Comparison of ENCODE assay signal across 26 cellular contexts in genomic region chr14:24858684-24859083, GRCh38.
"Had no signal": no experiment of that assay in that cellular context is flagged by ENCODE, and none has a peak within 500 bp of the region (broad histone marks: within the 10 kb centered on the region; RNA-seq: fewer than 3 reads in every experiment).

No MANE protein-coding gene starts in this region.

- H3K27ac Mint-ChIP-seq: naive B cell; natural killer cell; nephron progenitor cell; neural progenitor cell; stimulated activated effector memory CD8-positive, alpha-beta T cell treated with anti-CD3 and anti-CD28 coated beads, Interleukin-12 subunit alpha, Interleukin-12 subunit beta, amount 100 ng/mL, for 72 hours; stimulated activated naive CD8-positive, alpha-beta T cell treated with anti-CD3 and anti-CD28 coated beads, Interleukin-15, Interleukin-2, amounts not matched to agents 100 ng/mL and 50 ng/mL, for 24 hours had no signal

- H3K4me3 ChIP-seq: left lung, neural progenitor cell, psoas muscle, skin epidermis, tibial nerve, upper lobe of left lung had no signal

- H3K36me3 ChIP-seq: left lung, neural progenitor cell, neutrophil, tibial nerve had no signal

- H2AFZ ChIP-seq: neural progenitor cell, parathyroid adenoma had no signal

- H3K9me3 ChIP-seq: left lung, neutrophil, psoas muscle, tibial nerve, upper lobe of left lung had no signal

- H3K9me3 Mint-ChIP-seq: natural killer cell; nephron progenitor cell; neural progenitor cell; stimulated activated effector memory CD8-positive, alpha-beta T cell treated with anti-CD3 and anti-CD28 coated beads, Interleukin-12 subunit alpha, Interleukin-12 subunit beta, amount 100 ng/mL, for 72 hours; stimulated activated naive CD8-positive, alpha-beta T cell treated with anti-CD3 and anti-CD28 coated beads, Interleukin-15, Interleukin-2, amounts not matched to agents 100 ng/mL and 50 ng/mL, for 24 hours had no signal

- H3K4me3 Mint-ChIP-seq: naive B cell; natural killer cell; nephron progenitor cell; neural progenitor cell; stimulated activated effector memory CD8-positive, alpha-beta T cell treated with anti-CD3 and anti-CD28 coated beads, Interleukin-12 subunit alpha, Interleukin-12 subunit beta, amount 100 ng/mL, for 72 hours; stimulated activated naive CD8-positive, alpha-beta T cell treated with anti-CD3 and anti-CD28 coated beads, Interleukin-15, Interleukin-2, amounts not matched to agents 100 ng/mL and 50 ng/mL, for 24 hours had no signal

- H3K79me2 ChIP-seq: parathyroid adenoma had no signal

- H3K27ac ChIP-seq: left lung, neural progenitor cell, neutrophil, parathyroid adenoma, psoas muscle, skin epidermis, tibial nerve had no signal

- H3K36me3 Mint-ChIP-seq: naive B cell; natural killer cell; neural progenitor cell; stimulated activated effector memory CD8-positive, alpha-beta T cell treated with anti-CD3 and anti-CD28 coated beads, Interleukin-12 subunit alpha, Interleukin-12 subunit beta, amount 100 ng/mL, for 72 hours had no signal

- H3K4me1 ChIP-seq: left lung, parathyroid adenoma, psoas muscle, tibial nerve had no signal

- FAIRE-seq: keratinocyte, urothelium cell line had no signal

- ATAC-seq: left colon; left lung; natural killer cell; psoas muscle; sciatic nerve; stimulated activated effector memory CD8-positive, alpha-beta T cell treated with anti-CD3 and anti-CD28 coated beads, Interleukin-12 subunit alpha, Interleukin-12 subunit beta, amount 100 ng/mL, for 72 hours had no signal

- DNase-seq: glutamatergic neuron; hippocampal formation; kidney glomerular epithelial cell; left colon; left lung; mesenchymal stem cell; naive B cell; natural killer cell; nephron progenitor cell; occipital lobe; psoas muscle; stimulated activated CD4-positive, alpha-beta T cell treated with anti-CD3 and anti-CD28 coated beads, Interleukin-12 subunit alpha, Interleukin-12 subunit beta, amount 100 ng/mL, for 4 hours; stimulated activated CD4-positive, alpha-beta T cell treated with anti-CD3 and anti-CD28 coated beads, Interleukin-4, amount 100 ng/mL, for 24 hours; stimulated activated naive CD4-positive, alpha-beta T cell; substantia nigra; upper lobe of left lung had no signal

- H3K9ac ChIP-seq: neural progenitor cell, parathyroid adenoma had no signal

- H3K4me1 Mint-ChIP-seq: naive B cell; stimulated activated effector memory CD8-positive, alpha-beta T cell treated with anti-CD3 and anti-CD28 coated beads, Interleukin-12 subunit alpha, Interleukin-12 subunit beta, amount 100 ng/mL, for 72 hours had no signal

- H3K27me3 ChIP-seq: left lung, neural progenitor cell, tibial nerve, upper lobe of left lung had no signal
